Comparison of ENCODE assay signal across 17 cellular contexts in the genomic region with DNA sequence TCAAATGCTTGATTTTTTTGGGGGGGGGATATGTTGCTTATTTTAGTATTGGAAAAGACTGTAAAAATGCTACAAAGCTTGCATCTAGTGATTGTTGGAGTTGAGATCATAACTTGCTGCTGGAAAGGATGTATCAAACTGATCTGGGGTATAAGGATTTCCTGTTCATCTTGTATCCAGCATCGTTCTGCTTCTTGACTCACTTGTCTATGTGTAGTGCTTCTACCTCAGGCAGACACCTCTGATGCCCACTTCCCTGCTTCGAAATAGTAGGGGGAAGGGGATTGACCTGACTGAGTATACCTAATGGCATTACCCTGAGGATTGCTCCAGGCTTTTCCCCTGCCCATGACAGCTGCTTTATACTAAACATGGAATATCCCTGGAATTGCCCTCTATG. TPM values are rescaled to one million over a fixed set of nuclear protein-coding genes. Genes with fewer than 3 reads are reported as not detected.
DNase-seq lines count a peak whose midpoint lies in the region; ATAC-seq, FAIRE-seq and TF ChIP-seq lines count a peak whose summit lies in the region.
"Had no signal": no experiment of that assay in that cellular context is flagged by ENCODE, and none has a peak within 500 bp of the region (broad histone marks: within the 10 kb centered on the region; RNA-seq: fewer than 3 reads in every experiment).

No MANE protein-coding gene starts in this region.

- in situ Hi-C loops in GM12878 (cut with MboI) = no loop called here

- RAD21 ChIA-PET in GM12878 (lab: Charles Lee; ENCODE audit: unreplicated experiment) = interaction anchor here (0.9 kb wide), 1 partner anchor 89 kb away, joined by 3 read pairs; no protein-coding TSS in a partner anchor

- POLR2A ChIA-PET in GM12878 (lab: Charles Lee) = no interaction called here

- H3K79me2 ChIP-seq in GM12878 (ENCODE audit: control insufficient read depth, insufficient read depth, low read length) = peaks cover 73% of the 10 kb centered on the region

- no peaks in the 10 kb centered on the region for H3K9me3 Mint-ChIP-seq in activated naive CD4-positive, alpha-beta T cell treated with anti-CD3 and anti-CD28 coated beads for 36 hours

- no peak overlapping the region for H3K9ac ChIP-seq in GM12878 (ENCODE audit: control insufficient read depth, insufficient read depth, low read length)

- no peaks in the 10 kb centered on the region; the same call in none of the 3 replicates for H3K9me3 ChIP-seq in GM12878 (replicated peaks; ENCODE audit: control insufficient read depth, insufficient read depth, low read length)
- H3K9me3 ChIP-seq: left ventricle myocardium inferior had no signal

- H3K27me3 Mint-ChIP-seq in activated naive CD4-positive, alpha-beta T cell treated with anti-CD3 and anti-CD28 coated beads for 36 hours (ENCODE audit: low read depth) = no peaks in the 10 kb centered on the region
- H3K27me3 Mint-ChIP-seq: brain had no signal

- no peak for FAIRE-seq in GM12878 (lab: Jason Lieb, UNC)
- FAIRE-seq: urothelium cell line had no signal

- peaks cover 8% of the 10 kb centered on the region for H3K36me3 Mint-ChIP-seq in activated naive CD4-positive, alpha-beta T cell treated with anti-CD3 and anti-CD28 coated beads for 36 hours (ENCODE audit: low read depth)

- no peak for TF ChIP-seq RAD21 in GM12878 (IDR thresholded peaks at IDR 0.05; ENCODE audit: insufficient read depth, low read depth, low read length)

- SMC1A ChIA-PET in GM12878 (lab: Charles Lee; ENCODE audit: uncharacterized antibody, unreplicated experiment) = interaction anchor here (1.0 to 1.7 kb wide), 3 partner anchors 10 to 331 kb away, joined by 4 to 5 read pairs (median 5); no protein-coding TSS in a partner anchor

- H2AFZ ChIP-seq in GM12878 (ENCODE audit: control insufficient read depth, low read depth, low read length) = no peak overlapping the region
- H2AFZ ChIP-seq: PC-9 had no signal

- TF ChIP-seq EP300 in GM12878 (IDR thresholded peaks at IDR 0.05; ENCODE audit: borderline replicate concordance in 1 of 2, control insufficient read depth in 1 of 2, low read depth in 2 of 2, low read length in 2 of 2) = no peak

- H3K27ac ChIP-seq in GM12878 (ENCODE audit: control insufficient read depth, insufficient read depth) = no peak overlapping the region
- H3K27ac ChIP-seq: left ventricle myocardium inferior, PC-9 had no signal

- TF ChIP-seq POLR2A in GM12878 (IDR thresholded peaks at IDR 0.05; ENCODE audit: low read depth, low read length) = no peak

- peaks cover 57% of the 10 kb centered on the region for H3K4me1 Mint-ChIP-seq in activated naive CD4-positive, alpha-beta T cell treated with anti-CD3 and anti-CD28 coated beads for 36 hours (ENCODE audit: low read depth)

- H3K4me3 Mint-ChIP-seq in activated naive CD4-positive, alpha-beta T cell treated with anti-CD3 and anti-CD28 coated beads for 36 hours = no peak overlapping the region
- H3K4me3 Mint-ChIP-seq: brain had no signal

- peak; percentile 26 for DNase-seq in activated naive CD4-positive, alpha-beta T cell treated with anti-CD3 and anti-CD28 coated beads for 36 hours
- no peak for DNase-seq in activated naive CD4-positive, alpha-beta T cell (lab: John Stamatoyannopoulos, UW)
- DNase-seq in NCI-H82 treated with DMSO at 0.1 percent for 48 hours (lab: John Stamatoyannopoulos, UW; ENCODE audit: unreplicated experiment) (peak; percentile 56), GM12878 (ENCODE audit: low read depth, low spot score) (no peak), hypothalamus (lab: John Stamatoyannopoulos, UW) (no peak), NCI-H524 treated with DMSO at 0.1 percent for 48 hours (lab: John Stamatoyannopoulos, UW) (no peak)
- DNase-seq: activated CD4-positive, alpha-beta T cell treated with anti-CD3 and anti-CD28 coated beads for 4 hours; left ventricle myocardium inferior; NCI-H187 treated with DMSO at 0.1 percent for 48 hours; NCI-H526; PC-9; T1000 had no signal

- peaks cover 17% of the 10 kb centered on the region for H3K4me1 ChIP-seq in GM12878 (ENCODE audit: control insufficient read depth, insufficient read depth, low read length)

- H3K4me2 ChIP-seq in GM12878 (ENCODE audit: control insufficient read depth, insufficient read depth) = no peak overlapping the region
- H3K4me2 ChIP-seq: PC-9 had no signal

- no peak overlapping the region for H3K4me3 ChIP-seq in GM12878
- H3K4me3 ChIP-seq: left ventricle myocardium inferior, PC-9 had no signal

- intact Hi-C loops in activated naive CD4-positive, alpha-beta T cell treated with anti-CD3 and anti-CD28 coated beads for 36 hours (cut with micrococcal nuclease) = no loop called here
- intact Hi-C loops in GM12878 (cut with micrococcal nuclease; ENCODE audit: unreplicated experiment) = no loop called here

- peak; percentile 35 for ATAC-seq in GM12878
- no peak for ATAC-seq in GM18870 (IDR thresholded peaks at IDR 0.05; ENCODE audit: unreplicated experiment)
- ATAC-seq in GM19395 (IDR thresholded peaks at IDR 0.05; ENCODE audit: unreplicated experiment) = no peak
- ATAC-seq: sciatic nerve had no signal

- no peak for TF ChIP-seq CTCF in GM12878 (IDR thresholded peaks at IDR 0.05 in 2 of 3, conservative IDR thresholded peaks at IDR 0.05 in 1 of 3; ENCODE audit: control insufficient read depth in 2 of 3, extremely low read depth in 1 of 3, insufficient read depth in 1 of 3, low read depth in 3 of 3, low read length in 3 of 3)

- peaks cover 0 to 7% of the 10 kb centered on the region in 2 experiments; a peak in 2 of 4 replicates for H3K36me3 ChIP-seq in GM12878 (ENCODE audit: control insufficient read depth in 2 of 2, insufficient read depth in 2 of 2, low read length in 1 of 2)
- H3K36me3 ChIP-seq: left ventricle myocardium inferior had no signal

- H3K27me3 ChIP-seq in GM12878 (replicated peaks in 1 of 2; ENCODE audit: control insufficient read depth in 2 of 2, insufficient read depth in 2 of 2, low read length in 1 of 2) = no peaks in the 10 kb centered on the region

- no TSS peak for BruUV-seq in GM12878 (replicated peaks; lab: Mats Ljungman, UMichigan)

- H4K20me1 ChIP-seq in GM12878 (ENCODE audit: control insufficient read depth, insufficient read depth) = peaks cover 11% of the 10 kb centered on the region; the same call in 1 of the 2 replicates

- peak overlapping the region; percentile 17 for H3K27ac Mint-ChIP-seq in activated naive CD4-positive, alpha-beta T cell treated with anti-CD3 and anti-CD28 coated beads for 36 hours
- H3K27ac Mint-ChIP-seq: brain had no signal

- 50% methylated on average over 2 of the region's 2 CpGs for WGBS in GM12878 (ENCODE audit: insufficient coverage, insufficient replicate concordance, low lambda C conversion rate, missing lambda C conversion rate)

- CTCF ChIA-PET in activated naive CD4-positive, alpha-beta T cell treated with anti-CD3 and anti-CD28 coated beads for 36 hours (lab: Charles Lee) = interaction anchor here (0.6 kb wide), 1 partner anchor 41 kb away, joined by 5 read pairs; no protein-coding TSS in a partner anchor
- CTCF ChIA-PET in GM12878 (lab: Yijun Ruan, JAX) = interaction anchor here (1.1 to 3.2 kb wide), 4 partner anchors 10 to 35 kb away, joined by 3 to 13 read pairs (median 5); no protein-coding TSS in a partner anchor

TF ChIP-seq in GM12878, 131 proteins besides CTCF, POLR2A, EP300 and RAD21:
- no peak for TF ChIP-seq POU2F2 (IDR thresholded peaks at IDR 0.05; ENCODE audit: borderline replicate concordance, low read depth, low read length)
- no peak for TF ChIP-seq NFYA (IDR thresholded peaks at IDR 0.05; ENCODE audit: borderline replicate concordance, low read depth, low read length)
- TF ChIP-seq RUNX3 (IDR thresholded peaks at IDR 0.05; ENCODE audit: low read length) = peak; percentile 42; the same call in 1 of the 2 replicates
- TF ChIP-seq, protein P1, sequence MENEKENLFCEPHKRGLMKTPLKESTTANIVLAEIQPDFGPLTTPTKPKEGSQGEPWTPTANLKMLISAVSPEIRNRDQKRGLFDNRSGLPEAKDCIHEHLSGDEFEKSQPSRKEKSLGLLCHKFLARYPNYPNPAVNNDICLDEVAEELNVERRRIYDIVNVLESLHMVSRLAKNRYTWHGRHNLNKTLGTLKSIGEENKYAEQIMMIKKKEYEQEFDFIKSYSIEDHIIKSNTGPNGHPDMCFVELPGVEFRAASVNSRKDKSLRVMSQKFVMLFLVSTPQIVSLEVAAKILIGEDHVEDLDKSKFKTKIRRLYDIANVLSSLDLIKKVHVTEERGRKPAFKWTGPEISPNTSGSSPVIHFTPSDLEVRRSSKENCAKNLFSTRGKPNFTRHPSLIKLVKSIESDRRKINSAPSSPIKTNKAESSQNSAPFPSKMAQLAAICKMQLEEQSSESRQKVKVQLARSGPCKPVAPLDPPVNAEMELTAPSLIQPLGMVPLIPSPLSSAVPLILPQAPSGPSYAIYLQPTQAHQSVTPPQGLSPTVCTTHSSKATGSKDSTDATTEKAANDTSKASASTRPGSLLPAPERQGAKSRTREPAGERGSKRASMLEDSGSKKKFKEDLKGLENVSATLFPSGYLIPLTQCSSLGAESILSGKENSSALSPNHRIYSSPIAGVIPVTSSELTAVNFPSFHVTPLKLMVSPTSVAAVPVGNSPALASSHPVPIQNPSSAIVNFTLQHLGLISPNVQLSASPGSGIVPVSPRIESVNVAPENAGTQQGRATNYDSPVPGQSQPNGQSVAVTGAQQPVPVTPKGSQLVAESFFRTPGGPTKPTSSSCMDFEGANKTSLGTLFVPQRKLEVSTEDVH (IDR thresholded peaks at IDR 0.05; ENCODE audit: low read depth, partially characterized antibody) = no peak
TF ChIP-seq in GM12878: peak in this region for 1.

RNA-seq across cellular contexts. Expression of a gene that starts 42.7 kb away (rescaled TPM):
- 100 to 1,000 TPM in 1 of 2 experiments, 10 to 100 TPM in 1; 99.3 to 117 TPM for total RNA-seq in activated naive CD4-positive, alpha-beta T cell treated with anti-CD3 and anti-CD28 coated beads for 36 hours
- 279 and 287 TPM in 2 replicates for total RNA-seq in GM12878 (2013; cell fraction: nucleolus; rRNA removed)
- 93.5 and 99.7 TPM in 2 replicates for total RNA-seq in GM12878 (2014; rRNA removed)
- 125 and 135 TPM in 2 replicates for total RNA-seq in GM12878 (2014; rRNA removed; fragmentation: Illumina TruSeq; extraction: Trizol)
- total RNA-seq in GM12878 (2021) = 83.9 and 87.3 TPM in 2 replicates
- polyA plus RNA-seq in GM12878 (2011; ENCODE audit: low read depth) = 51.0 TPM
- 208 and 308 TPM in 2 replicates for polyA plus RNA-seq in GM12878 (2011; rRNA removed)
- 76.6 and 78.3 TPM in 2 replicates for polyA plus RNA-seq in GM12878 (2011; cell fraction: cytosol; rRNA removed)
- polyA plus RNA-seq in GM12878 (2011; cell fraction: nucleus; rRNA removed) = 99.2 and 113 TPM in 2 replicates
- polyA plus RNA-seq in GM12878 (2012) = 73.1 and 105 TPM in 2 replicates
- 80.0 and 89.8 TPM in 2 replicates for polyA plus RNA-seq in GM12878 (2014; fragmentation: Illumina TruSeq; extraction: Trizol)
- polyA plus RNA-seq in GM12878 (2014; fragmentation: Nextera tagmentation; extraction: Ambion mirVana) = 10 to 100 TPM; 19.9 to 29.3 TPM
- 55.9 and 71.1 TPM in 2 replicates for polyA plus RNA-seq in GM12878 (2014; rRNA removed)
- 10 to 100 TPM; 29.9 to 79.2 TPM for polyA plus RNA-seq in GM12878 (2016; fragmentation: Nextera tagmentation; extraction: Ambion mirVana)
- 213 and 270 TPM in 2 replicates for polyA minus RNA-seq in GM12878 (2011; rRNA and poly(A)+ RNA removed)
- 78.4 and 86.4 TPM in 2 replicates for polyA minus RNA-seq in GM12878 (2011; cell fraction: cytosol; rRNA and poly(A)+ RNA removed)
- polyA minus RNA-seq in GM12878 (2011; cell fraction: nucleus; rRNA and poly(A)+ RNA removed) = 110 and 166 TPM in 2 replicates

Comparison
In these comparisons a context has a peak if more than half of its experiments do, and no peak if none do; other contexts are left out.
1. DNase-seq: peak in activated naive CD4-positive, alpha-beta T cell treated with anti-CD3 and anti-CD28 coated beads for 36 hours (single experiment) and NCI-H82 treated with DMSO at 0.1 percent for 48 hours (single experiment); none in activated naive CD4-positive, alpha-beta T cell (0 of 4), GM12878 (single experiment), hypothalamus (0 of 51) and NCI-H524 treated with DMSO at 0.1 percent for 48 hours (single experiment).